ENCODE assay signal across 17 cellular contexts in the genomic region with DNA sequence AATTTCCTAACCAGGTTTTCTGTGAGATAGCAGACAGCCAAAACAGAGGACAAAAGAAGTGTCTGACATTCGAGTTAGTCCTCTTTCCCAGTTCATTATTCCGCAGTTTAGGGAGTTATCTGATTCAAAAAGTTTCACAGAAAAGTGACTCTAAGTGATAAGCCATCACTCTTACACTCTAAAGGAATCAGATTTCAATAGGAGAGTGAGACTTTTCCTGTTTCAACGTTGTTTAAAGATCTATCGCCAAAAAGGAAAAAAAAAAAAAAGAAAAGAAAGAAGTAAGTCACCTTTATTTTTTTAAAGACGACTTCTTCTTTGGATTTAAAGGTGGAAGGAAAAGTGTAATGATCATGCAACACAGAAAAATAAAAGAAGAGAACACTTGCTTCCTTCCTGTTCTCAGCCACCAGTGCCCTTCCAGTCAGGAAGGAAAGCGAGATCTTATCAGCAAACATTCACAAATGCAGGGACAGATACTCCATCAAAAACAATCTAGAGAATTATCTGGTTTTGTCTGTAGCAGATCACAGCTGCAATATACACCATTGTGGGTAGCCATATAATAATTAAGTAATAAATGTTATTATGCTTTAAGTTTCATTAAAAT. TPM values are rescaled to one million over a fixed set of nuclear protein-coding genes. Genes with fewer than 3 reads are reported as not detected.
DNase-seq lines count a peak whose midpoint lies in the region; ATAC-seq, FAIRE-seq and TF ChIP-seq lines count a peak whose summit lies in the region.
"Had no signal": no experiment of that assay in that cellular context is flagged by ENCODE, and none has a peak within 500 bp of the region (broad histone marks: within the 10 kb centered on the region; RNA-seq: fewer than 3 reads in every experiment).

No MANE protein-coding gene starts in this region.

- no peaks in the 10 kb centered on the region for H3K36me3 ChIP-seq in GM23338 (ENCODE audit: insufficient read depth)
- H3K36me3 ChIP-seq in SK-N-SH (replicated peaks in 1 of 2; ENCODE audit: control insufficient read depth in 1 of 2, insufficient read depth in 2 of 2, low read length in 1 of 2), result no peaks in the 10 kb centered on the region
- H3K36me3 ChIP-seq in mesodermal cell (ENCODE audit: control insufficient read depth, insufficient read depth, low read length), result peaks cover 23% of the 10 kb centered on the region
- H3K36me3 ChIP-seq: Peyer's patch had no signal

- H3K27me3 Mint-ChIP-seq in GM23338 (ENCODE audit: insufficient read depth, low read depth, poor library complexity), result peaks cover 2% of the 10 kb centered on the region

- peaks cover 5% of the 10 kb centered on the region; the same call in 1 of the 3 replicates for H3K36me3 Mint-ChIP-seq in GM23338 (ENCODE audit: low read depth)
- H3K36me3 Mint-ChIP-seq: activated naive CD8-positive, alpha-beta T cell treated with anti-CD3 and anti-CD28 coated beads for 36 hours had no signal

- H3K4me1 ChIP-seq in A549 (peaks cover 49% of the 10 kb centered on the region), GM23338 (ENCODE audit: insufficient read depth) (peaks cover 5% of the 10 kb centered on the region; the same call in 1 of the 2 replicates), SK-N-SH (ENCODE audit: control insufficient read depth in 1 of 2, insufficient read depth in 2 of 2, low read depth in 1 of 2, low read length in 1 of 2) (peaks cover 11 to 21% of the 10 kb centered on the region in 2 experiments), mesodermal cell (ENCODE audit: control insufficient read depth, insufficient read depth, low read length, poor library complexity, severe bottlenecking) (peaks cover 32% of the 10 kb centered on the region)

- CTCF ChIA-PET in A549 (lab: Yijun Ruan, JAX) (interaction anchor here (2.0 to 6.4 kb wide), 2 partner anchors 77 kb away, joined by 7 to 324 read pairs; no protein-coding TSS in a partner anchor), SK-N-SH (lab: Yijun Ruan, JAX) (interaction anchor here (0.6 to 8.6 kb wide), 3 partner anchors 76 to 1908 kb away, joined by 3 to 335 read pairs (median 4); no protein-coding TSS in a partner anchor)

- ATAC-seq in A549 (no peak), GM23338 (no peak), GM21576 (IDR thresholded peaks at IDR 0.05; ENCODE audit: unreplicated experiment) (no peak)
- ATAC-seq: activated CD8-positive, alpha-beta T cell treated with anti-CD3 and anti-CD28 coated beads, Interleukin-2, amount 10 ng/mL, durations not matched to agents 7 days and 5 days had no signal

- H4K20me1 ChIP-seq in GM23338 (replicated peaks; ENCODE audit: insufficient read depth) (no peaks in the 10 kb centered on the region), SK-N-SH (ENCODE audit: insufficient read depth) (no peaks in the 10 kb centered on the region)

- POLR2A ChIA-PET in A549 (lab: Yijun Ruan, JAX) (no interaction called here), SK-N-SH (lab: Yijun Ruan, JAX) (no interaction called here)

- H3K27ac Mint-ChIP-seq in GM23338, result peak overlapping the region; percentile 76; the same call in 1 of the 2 replicates
- H3K27ac Mint-ChIP-seq: activated CD8-positive, alpha-beta T cell treated with anti-CD3 and anti-CD28 coated beads, Interleukin-2, amount 10 ng/mL, durations not matched to agents 7 days and 5 days; activated naive CD8-positive, alpha-beta T cell treated with anti-CD3 and anti-CD28 coated beads for 36 hours had no signal

- H2AFZ ChIP-seq in GM23338 (no peak overlapping the region), SK-N-SH (ENCODE audit: low read depth) (peak overlapping the region; percentile 78)

- H3K4me3 ChIP-seq in A549 (no peak overlapping the region), GM23338 (no peak overlapping the region), SK-N-SH (ENCODE audit: low read depth in 2 of 2, low read length in 1 of 2) (no peak overlapping the region), mesodermal cell (ENCODE audit: extremely low read depth, insufficient read depth, low read length, poor library complexity, severe bottlenecking) (no peak overlapping the region)
- H3K4me3 ChIP-seq: Peyer's patch had no signal

- H3K4me1 Mint-ChIP-seq in GM23338, result peaks cover 12% of the 10 kb centered on the region; the same call in 2 of the 3 replicates

- no peaks in the 10 kb centered on the region for H3F3A ChIP-seq in GM23338 (replicated peaks; ENCODE audit: low read depth)
- H3F3A ChIP-seq in SK-N-SH (replicated peaks; ENCODE audit: insufficient read depth), result peaks cover 13% of the 10 kb centered on the region

- H3K4me3 Mint-ChIP-seq in GM23338, result no peak overlapping the region
- H3K4me3 Mint-ChIP-seq: activated CD8-positive, alpha-beta T cell treated with anti-CD3 and anti-CD28 coated beads, Interleukin-2, amount 10 ng/mL, durations not matched to agents 7 days and 5 days; activated naive CD8-positive, alpha-beta T cell treated with anti-CD3 and anti-CD28 coated beads for 36 hours had no signal

- peaks cover 8% of the 10 kb centered on the region; the same call in 2 of the 3 replicates for H3K9me3 Mint-ChIP-seq in GM23338
- H3K9me3 Mint-ChIP-seq: activated naive CD8-positive, alpha-beta T cell treated with anti-CD3 and anti-CD28 coated beads for 36 hours had no signal

- H3K27ac ChIP-seq in A549 (0 out of 6 replicates have a peak overlapping the region, but pooled peaks have one; percentile 14 to 49), GM23338 (ENCODE audit: low read depth) (no peak overlapping the region), SK-N-SH (ENCODE audit: low read depth in 2 of 2, low read length in 1 of 2) (peak overlapping the region; percentile 43 to 76; a peak in 3 of 4 replicates), mesodermal cell (ENCODE audit: low read depth, low read length, severe bottlenecking) (peak overlapping the region; percentile 67)

- no peaks in the 10 kb centered on the region for H3K79me2 ChIP-seq in GM23338 (replicated peaks; ENCODE audit: insufficient read depth)
- H3K79me2 ChIP-seq in SK-N-SH (ENCODE audit: insufficient read depth), result no peaks in the 10 kb centered on the region

- no peak for TF ChIP-seq EP300 in A549 (IDR thresholded peaks at IDR 0.05)
- peak in 1 of 2 experiments; percentile 80; a peak in 2 of 4 replicates for TF ChIP-seq EP300 in SK-N-SH (IDR thresholded peaks at IDR 0.05; ENCODE audit: borderline replicate concordance in 1 of 2, low read depth in 1 of 2, low read length in 1 of 2)

- H3K9me2 ChIP-seq in GM23338 (ENCODE audit: insufficient read depth) (no peaks in the 10 kb centered on the region), SK-N-SH (no peaks in the 10 kb centered on the region)

- H3K9me3 ChIP-seq in A549, result peaks cover 18% of the 10 kb centered on the region; the same call in 2 of the 3 replicates
- no peaks in the 10 kb centered on the region for H3K9me3 ChIP-seq in SK-N-SH
- H3K9me3 ChIP-seq in mesodermal cell (ENCODE audit: control insufficient read depth, low read length), result peaks cover 9% of the 10 kb centered on the region
- H3K9me3 ChIP-seq: Peyer's patch had no signal

- WGBS in A549 (ENCODE audit: missing lambda C conversion rate), result 55% methylated on average over 6 of the region's 6 CpGs
- WGBS in SK-N-SH (ENCODE audit: low lambda C conversion rate), result 19% methylated on average over 6 of the region's 6 CpGs
- 0% methylated on average over 1 of the region's 6 CpGs; no CpG with 5 or more reads in 1 of the 2 experiments for WGBS in mesodermal cell (ENCODE audit: insufficient coverage in 2 of 2), 2 experiments

- TF ChIP-seq CTCF in A549 (IDR thresholded peaks at IDR 0.05), result no peak
- no peak for TF ChIP-seq CTCF in GM23338 (conservative IDR thresholded peaks at IDR 0.05; ENCODE audit: low read depth in 2 of 2)
- no peak for TF ChIP-seq CTCF in SK-N-SH (IDR thresholded peaks at IDR 0.05)

- no peak for TF ChIP-seq POLR2A in A549 (IDR thresholded peaks at IDR 0.05; ENCODE audit: low read length)

- FAIRE-seq in A549 (lab: Jason Lieb, UNC), result no peak
- FAIRE-seq: bronchial epithelial cell had no signal

- no peak overlapping the region; the same call in 1 of the 2 replicates for H3K9ac ChIP-seq in SK-N-SH

- DNase-seq in A549 (ENCODE audit: low read depth in 1 of 2, low spot score in 1 of 2) (no peak), GM23338 (ENCODE audit: low spot score) (no peak), SK-N-SH (peak; percentile 14), NCI-H187 treated with DMSO at 0.1 percent for 48 hours (lab: John Stamatoyannopoulos, UW) (no peak), NCI-H2171 (lab: John Stamatoyannopoulos, UW) (no peak)
- no peak for DNase-seq in activated CD4-positive, alpha-beta T cell treated with anti-CD3 and anti-CD28 coated beads, Interleukin-2, amount 50 U/mL, for 4 hours
- DNase-seq: activated CD8-positive, alpha-beta T cell treated with anti-CD3 and anti-CD28 coated beads, Interleukin-2, amount 10 ng/mL, durations not matched to agents 7 days and 5 days; activated naive CD8-positive, alpha-beta T cell treated with anti-CD3 and anti-CD28 coated beads for 36 hours; kidney glomerular epithelial cell; NCI-H2029 treated with DMSO at 0.1 percent for 48 hours; Peyer's patch; posterior cingulate gyrus; stimulated activated naive CD4-positive, alpha-beta T cell treated with Interleukin-2 at 50 U/mL for 16 hours; SW 1271 had no signal

- H3K4me2 ChIP-seq in A549, result peak overlapping the region; percentile 18; the same call in 1 of the 3 replicates
- no peak overlapping the region for H3K4me2 ChIP-seq in GM23338
- peak overlapping the region; percentile 13; the same call in 1 of the 2 replicates for H3K4me2 ChIP-seq in SK-N-SH

- no peak for TF ChIP-seq RAD21 in A549 (conservative IDR thresholded peaks at IDR 0.05 in 1 of 2, IDR thresholded peaks at IDR 0.05 in 1 of 2)
- no peak for TF ChIP-seq RAD21 in SK-N-SH (IDR thresholded peaks at IDR 0.05; ENCODE audit: low read length)

- H3K27me3 ChIP-seq in GM23338 (ENCODE audit: insufficient read depth) (no peaks in the 10 kb centered on the region), SK-N-SH (ENCODE audit: insufficient read depth) (no peaks in the 10 kb centered on the region)
- H3K27me3 ChIP-seq: Peyer's patch had no signal

RNA-seq across cellular contexts. Expression of gene TFPI, which starts 49.8 kb away (rescaled TPM):
- polyA plus RNA-seq in A549 (2011; rRNA removed), result 104 and 107 TPM in 2 replicates
- 5.3 and 5.4 TPM in 2 replicates for polyA plus RNA-seq in A549 (2012; cell fraction: cytosol; rRNA removed)
- polyA plus RNA-seq in A549 (2012; cell fraction: nucleus; rRNA removed), result 4.4 and 8.1 TPM in 2 replicates
- polyA plus RNA-seq in A549 (2017; fragmentation: RNase III; extraction: RNeasy Plus Mini Kit Qiagen cat#74134 plus additional on column Dnase treatment), result 12.3 to 18.7 TPM (median 14.3 TPM) in 3 replicates
- 49.1 and 67.2 TPM in 2 replicates for polyA minus RNA-seq in A549 (2011; rRNA and poly(A)+ RNA removed)
- 0.58 and 1.8 TPM in 2 replicates for total RNA-seq in GM23338 (2014; rRNA removed; shearing (Covaris generic))
- polyA plus RNA-seq in GM23338 (2016; fragmentation: Nextera tagmentation; extraction: Ambion mirVana), result 1.9 and 2.2 TPM in 2 replicates
- 2.1 and 2.3 TPM in 2 replicates for polyA plus RNA-seq in SK-N-SH (2012; rRNA removed)
- polyA plus RNA-seq in SK-N-SH (2012; cell fraction: cytosol; rRNA removed), result 3.5 and 4.0 TPM in 2 replicates
- 0.62 and 1.8 TPM in 2 replicates for polyA plus RNA-seq in SK-N-SH (2012; cell fraction: nucleus; rRNA removed)
- polyA plus RNA-seq in mesodermal cell (2013, experiment 1 of 2), result 457 TPM
- 455 TPM for polyA plus RNA-seq in mesodermal cell (2013, experiment 2 of 2)
- total RNA-seq: activated CD8-positive, alpha-beta T cell treated with anti-CD3 and anti-CD28 coated beads, Interleukin-2, amount 10 ng/mL, durations not matched to agents 7 days and 5 days; activated naive CD8-positive, alpha-beta T cell treated with anti-CD3 and anti-CD28 coated beads for 36 hours had no signal

RNA-seq across cellular contexts. Expression of gene CALCRL, which starts 56.4 kb away (rescaled TPM):
- polyA plus RNA-seq in A549 (2011; rRNA removed), result 0.90 and 1.5 TPM in 2 replicates
- 0.08 and 0.09 TPM in 2 replicates for polyA plus RNA-seq in A549 (2012; cell fraction: cytosol; rRNA removed)
- polyA plus RNA-seq in A549 (2012; cell fraction: nucleus; rRNA removed), result 0.06 and 0.20 TPM in 2 replicates
- 0.01 to 0.08 TPM (median 0.05 TPM) in 3 replicates for polyA plus RNA-seq in A549 (2017; fragmentation: RNase III; extraction: RNeasy Plus Mini Kit Qiagen cat#74134 plus additional on column Dnase treatment)
- 0.49 and 1.4 TPM in 2 replicates for polyA minus RNA-seq in A549 (2011; rRNA and poly(A)+ RNA removed)
- 5.9 and 10.9 TPM in 2 replicates for total RNA-seq in GM23338 (2014; rRNA removed; shearing (Covaris generic))
- 2.6 and 3.2 TPM in 2 replicates for polyA plus RNA-seq in GM23338 (2016; fragmentation: Nextera tagmentation; extraction: Ambion mirVana)
- 0.44 and 0.97 TPM in 2 replicates for polyA plus RNA-seq in SK-N-SH (2012; rRNA removed)
- 0.71 and 0.85 TPM in 2 replicates for polyA plus RNA-seq in SK-N-SH (2012; cell fraction: cytosol; rRNA removed)
- polyA plus RNA-seq in SK-N-SH (2012; cell fraction: nucleus; rRNA removed), result 0.28 and 0.62 TPM in 2 replicates
- 29.0 TPM for polyA plus RNA-seq in mesodermal cell (2013, experiment 1 of 2)
- polyA plus RNA-seq in mesodermal cell (2013, experiment 2 of 2), result 19.3 TPM

Comparison
In these comparisons a context has a peak if more than half of its experiments do, and no peak if none do; other contexts are left out.
1. Of the 12 proteins assayed by ChIP-seq in both A549 and SK-N-SH: peak only in A549: none; only in SK-N-SH: CHD2, PBX3 and RCOR1; in both: none; in neither: 8; mixed calls (peak in some experiments, not most) for 1.